In genomic region chr15:74402337-74402839, GRCh38 we compare ENCODE assay signal across 17 cellular contexts. TPM values are rescaled to one million over a fixed set of nuclear protein-coding genes. Genes with fewer than 3 reads are reported as not detected.
DNase-seq lines count a peak whose midpoint lies in the region; ATAC-seq and TF ChIP-seq lines count a peak whose summit lies in the region.
"Had no signal": no experiment of that assay in that cellular context is flagged by ENCODE, and none has a peak within 500 bp of the region (broad histone marks: within the 10 kb centered on the region; RNA-seq: fewer than 3 reads in every experiment).

No MANE protein-coding gene starts in this region.

- peak; percentile 87 for DNase-seq in NK-92 treated with Interleukin-12 subunit alpha and Interleukin-12 subunit beta, amount 100 ng/mL, for 24 hours (lab: John Stamatoyannopoulos, UW)
- no peak for DNase-seq in NK-92 (lab: John Stamatoyannopoulos, UW; ENCODE audit: unreplicated experiment)
- DNase-seq in HL-60 (ENCODE audit: low read depth in 1 of 2, low spot score in 1 of 2) = no peak
- DNase-seq in activated T-helper 2 cell treated with anti-CD3 and anti-CD28 coated beads, Interferon-gamma antibody, Interleukin-2, Interleukin-4, amounts not matched to agents 10 μg/mL and 5 μg/mL and 100 μg/mL, durations not matched to agents 14 hours and 24 hours and 36 hours (ENCODE audit: low spot score) = no peak
- DNase-seq in GM10266 (ENCODE audit: extremely low spot score) = no peak
- DNase-seq: brain microvascular endothelial cell; effector CD4-positive, alpha-beta T cell; NCI-H2029; NCI-H748 treated with DMSO at 0.1 percent for 48 hours; occipital lobe had no signal

- H3K4me1 ChIP-seq in neutrophil (ENCODE audit: control insufficient read depth in 1 of 2, insufficient read depth in 1 of 2, low read depth in 1 of 2, low read length in 1 of 2) = peaks cover 23 to 36% of the 10 kb centered on the region in 2 experiments

- H3K4me3 ChIP-seq in HL-60 (replicated peaks; ENCODE audit: insufficient read depth, low read length) (no peak overlapping the region), neutrophil (ENCODE audit: low read depth in 1 of 2, low read length in 1 of 2) (peak overlapping the region in 1 of 2 experiments; percentile 38)
- H3K4me3 ChIP-seq: lung, SJSA1, suprapubic skin had no signal

- no peaks in the 10 kb centered on the region for H3K27me3 Mint-ChIP-seq in activated T-helper 2 cell treated with anti-CD3 and anti-CD28 coated beads, Interferon-gamma antibody, Interleukin-2, Interleukin-4, amounts not matched to agents 10 μg/mL and 5 μg/mL and 100 μg/mL, durations not matched to agents 14 hours and 24 hours and 36 hours (ENCODE audit: low read depth)

- no peaks in the 10 kb centered on the region for H3K27me3 ChIP-seq in HL-60 (ENCODE audit: insufficient read depth, poor library complexity, severe bottlenecking)
- H3K27me3 ChIP-seq in neutrophil = peaks cover 20% of the 10 kb centered on the region
- H3K27me3 ChIP-seq: brain microvascular endothelial cell, SJSA1, suprapubic skin had no signal

- intact Hi-C loops in activated T-helper 2 cell treated with anti-CD3 and anti-CD28 coated beads, Interferon-gamma antibody, Interleukin-2, Interleukin-4, amounts not matched to agents 10 μg/mL and 5 μg/mL and 100 μg/mL, durations not matched to agents 14 hours and 24 hours and 36 hours (cut with micrococcal nuclease) = no loop called here

- no peak for TF ChIP-seq CTCF in HL-60 (IDR thresholded peaks at IDR 0.05; ENCODE audit: insufficient read depth, low read length)
- no peak for TF ChIP-seq CTCF in neutrophil (IDR thresholded peaks at IDR 0.05)
- no peak for TF ChIP-seq CTCF in GM10266 (IDR thresholded peaks at IDR 0.05; ENCODE audit: control insufficient read depth, insufficient read depth, low read depth, missing control alignments)

- H3K4me1 Mint-ChIP-seq in activated T-helper 2 cell treated with anti-CD3 and anti-CD28 coated beads, Interferon-gamma antibody, Interleukin-2, Interleukin-4, amounts not matched to agents 10 μg/mL and 5 μg/mL and 100 μg/mL, durations not matched to agents 14 hours and 24 hours and 36 hours (ENCODE audit: low read depth) = peaks cover 74% of the 10 kb centered on the region

- no peaks in the 10 kb centered on the region for H3K9me3 Mint-ChIP-seq in activated T-helper 2 cell treated with anti-CD3 and anti-CD28 coated beads, Interferon-gamma antibody, Interleukin-2, Interleukin-4, amounts not matched to agents 10 μg/mL and 5 μg/mL and 100 μg/mL, durations not matched to agents 14 hours and 24 hours and 36 hours

- H3K9me3 ChIP-seq in neutrophil = no peaks in the 10 kb centered on the region
- H3K9me3 ChIP-seq: SJSA1, suprapubic skin had no signal

- H3K4me3 Mint-ChIP-seq in activated T-helper 2 cell treated with anti-CD3 and anti-CD28 coated beads, Interferon-gamma antibody, Interleukin-2, Interleukin-4, amounts not matched to agents 10 μg/mL and 5 μg/mL and 100 μg/mL, durations not matched to agents 14 hours and 24 hours and 36 hours (ENCODE audit: low read depth) = no peak overlapping the region

- peaks cover 14% of the 10 kb centered on the region for H3K36me3 Mint-ChIP-seq in activated T-helper 2 cell treated with anti-CD3 and anti-CD28 coated beads, Interferon-gamma antibody, Interleukin-2, Interleukin-4, amounts not matched to agents 10 μg/mL and 5 μg/mL and 100 μg/mL, durations not matched to agents 14 hours and 24 hours and 36 hours (ENCODE audit: low read depth)

- H3K27ac Mint-ChIP-seq in activated T-helper 2 cell treated with anti-CD3 and anti-CD28 coated beads, Interferon-gamma antibody, Interleukin-2, Interleukin-4, amounts not matched to agents 10 μg/mL and 5 μg/mL and 100 μg/mL, durations not matched to agents 14 hours and 24 hours and 36 hours = peak overlapping the region; percentile 84

- H3K27ac ChIP-seq in HL-60 (replicated peaks) (peak overlapping the region; percentile 62), neutrophil (peak overlapping the region; percentile 72)
- H3K27ac ChIP-seq: 22Rv1, brain microvascular endothelial cell, SJSA1, suprapubic skin had no signal

- ATAC-seq in HG03439 (IDR thresholded peaks at IDR 0.05; ENCODE audit: unreplicated experiment) = no peak
- no peak for ATAC-seq in HG03280 (IDR thresholded peaks at IDR 0.05; ENCODE audit: unreplicated experiment)

- H3K36me3 ChIP-seq in neutrophil = no peaks in the 10 kb centered on the region
- H3K36me3 ChIP-seq: brain microvascular endothelial cell, SJSA1, suprapubic skin had no signal

RNA-seq across cellular contexts. Expression of gene SEMA7A, which starts 31.4 kb away (rescaled TPM):
- 45.9 and 50.3 TPM in 2 replicates for total RNA-seq in activated T-helper 2 cell treated with anti-CD3 and anti-CD28 coated beads, Interferon-gamma antibody, Interleukin-2, Interleukin-4, amounts not matched to agents 10 μg/mL and 5 μg/mL and 100 μg/mL, durations not matched to agents 14 hours and 24 hours and 36 hours

RNA-seq across cellular contexts. Expression of gene CYP11A1, which starts 34.9 kb away (rescaled TPM):
- not detected in 2 replicates for total RNA-seq in activated T-helper 2 cell treated with anti-CD3 and anti-CD28 coated beads, Interferon-gamma antibody, Interleukin-2, Interleukin-4, amounts not matched to agents 10 μg/mL and 5 μg/mL and 100 μg/mL, durations not matched to agents 14 hours and 24 hours and 36 hours
- total RNA-seq: occipital lobe had no signal

RNA-seq across cellular contexts. Expression of gene UBL7, which starts 58.6 kb away (rescaled TPM):
- 55.3 and 59.1 TPM in 2 replicates for total RNA-seq in activated T-helper 2 cell treated with anti-CD3 and anti-CD28 coated beads, Interferon-gamma antibody, Interleukin-2, Interleukin-4, amounts not matched to agents 10 μg/mL and 5 μg/mL and 100 μg/mL, durations not matched to agents 14 hours and 24 hours and 36 hours
